In genomic region chr12:1618489-1618888, GRCh38 we compare ENCODE assay signal across 24 cellular contexts. TPM values are rescaled to one million over a fixed set of nuclear protein-coding genes. Genes with fewer than 3 reads are reported as not detected.
DNase-seq lines count a peak whose midpoint lies in the region; ATAC-seq, FAIRE-seq and TF ChIP-seq lines count a peak whose summit lies in the region.
"Had no signal": no experiment of that assay in that cellular context is flagged by ENCODE, and none has a peak within 500 bp of the region (broad histone marks: within the 10 kb centered on the region; RNA-seq: fewer than 3 reads in every experiment).

No MANE protein-coding gene starts in this region.

- H2BK15ac ChIP-seq in mesenchymal stem cell (ENCODE audit: low read depth, poor library complexity, severe bottlenecking): no peak overlapping the region

- no peaks in the 10 kb centered on the region for H3K9me3 Mint-ChIP-seq in astrocyte (ENCODE audit: unreplicated experiment)
- H3K9me3 Mint-ChIP-seq: activated B cell treated with CpG ODN at 0.5 μM for 24 hours; activated CD4-positive, alpha-beta memory T cell treated with anti-CD3 and anti-CD28 coated beads, Interleukin-2, amount 10 ng/mL, durations not matched to agents 7 days and 5 days; naive B cell; stimulated activated naive CD8-positive, alpha-beta T cell treated with anti-CD3 and anti-CD28 coated beads, Interleukin-15, amount 100 ng/mL, for 72 hours had no signal

- no peak overlapping the region for H2BK12ac ChIP-seq in mesenchymal stem cell (ENCODE audit: low read length in 2 of 2)

- ATAC-seq in HG02610 (IDR thresholded peaks at IDR 0.05; ENCODE audit: unreplicated experiment) (no peak), T-helper 17 cell (no peak), HG03108 (IDR thresholded peaks at IDR 0.05; ENCODE audit: unreplicated experiment) (no peak)
- ATAC-seq: stimulated activated naive CD8-positive, alpha-beta T cell treated with anti-CD3 and anti-CD28 coated beads, Interleukin-15, amount 100 ng/mL, for 72 hours had no signal

- H4K91ac ChIP-seq in mesenchymal stem cell (ENCODE audit: low read length): no peak overlapping the region

- H4K8ac ChIP-seq in mesenchymal stem cell (ENCODE audit: low read length): no peak overlapping the region

- peaks cover 27% of the 10 kb centered on the region for H4K20me1 ChIP-seq in astrocyte (ENCODE audit: insufficient read depth, low read length)

- H3K27me3 Mint-ChIP-seq in astrocyte (ENCODE audit: low read depth, unreplicated experiment) (no peaks in the 10 kb centered on the region), T-helper 17 cell (peaks cover 42% of the 10 kb centered on the region)

- H3K4me3 Mint-ChIP-seq in astrocyte (ENCODE audit: unreplicated experiment) (no peak overlapping the region), T-helper 17 cell (no peak overlapping the region)
- H3K4me3 Mint-ChIP-seq: activated B cell treated with CpG ODN at 0.5 μM for 24 hours; activated CD4-positive, alpha-beta memory T cell treated with anti-CD3 and anti-CD28 coated beads, Interleukin-2, amount 10 ng/mL, durations not matched to agents 7 days and 5 days; naive B cell; stimulated activated naive CD8-positive, alpha-beta T cell treated with anti-CD3 and anti-CD28 coated beads, Interleukin-15, amount 100 ng/mL, for 72 hours had no signal

- H3K23ac ChIP-seq in mesenchymal stem cell (ENCODE audit: low read length in 2 of 2): no peak overlapping the region

- peaks cover 7% of the 10 kb centered on the region for H3K4me1 ChIP-seq in astrocyte (ENCODE audit: insufficient read depth, low read length)
- H3K4me1 ChIP-seq in mesenchymal stem cell (ENCODE audit: control insufficient read depth, insufficient read depth, low read depth, low read length): peaks cover 2% of the 10 kb centered on the region
- H3K4me1 ChIP-seq: ascending aorta, parathyroid adenoma had no signal

- H3K36me3 Mint-ChIP-seq in astrocyte (ENCODE audit: low read depth, unreplicated experiment) (peaks cover 15% of the 10 kb centered on the region), T-helper 17 cell (ENCODE audit: low read depth) (peaks cover 9% of the 10 kb centered on the region)
- H3K36me3 Mint-ChIP-seq: naive B cell had no signal

- peaks cover 35% of the 10 kb centered on the region for H3K79me2 ChIP-seq in astrocyte (ENCODE audit: insufficient read depth, low read length)

- no peak overlapping the region for H2BK120ac ChIP-seq in mesenchymal stem cell (ENCODE audit: low read depth, low read length)

- no peaks in the 10 kb centered on the region for H3K27me3 ChIP-seq in astrocyte (ENCODE audit: insufficient read depth, low read length)
- no peaks in the 10 kb centered on the region for H3K27me3 ChIP-seq in mesenchymal stem cell (ENCODE audit: control insufficient read depth in 1 of 2, insufficient read depth in 1 of 2, low read length in 2 of 2)
- H3K27me3 ChIP-seq: ascending aorta, MG63, upper lobe of left lung had no signal

- H3K9me3 ChIP-seq in astrocyte (ENCODE audit: insufficient read depth, low read depth, low read length): no peaks in the 10 kb centered on the region
- H3K9me3 ChIP-seq in mesenchymal stem cell (ENCODE audit: control insufficient read depth, low read length): no peaks in the 10 kb centered on the region
- H3K9me3 ChIP-seq in T-helper 17 cell (ENCODE audit: control insufficient read depth, low read length, poor library complexity, severe bottlenecking): no peaks in the 10 kb centered on the region
- H3K9me3 ChIP-seq: ascending aorta, Caco-2, MG63, upper lobe of left lung had no signal

- H2AFZ ChIP-seq in astrocyte (ENCODE audit: low read depth, low read length) (no peak overlapping the region), mesenchymal stem cell (ENCODE audit: low read depth, low read length) (no peak overlapping the region)
- H2AFZ ChIP-seq: GM23248, parathyroid adenoma had no signal

- no peak overlapping the region for H3K14ac ChIP-seq in mesenchymal stem cell (ENCODE audit: low read length in 2 of 2)

- H3K36me3 ChIP-seq in astrocyte (ENCODE audit: insufficient read depth, low read length) (no peaks in the 10 kb centered on the region), mesenchymal stem cell (ENCODE audit: control insufficient read depth in 1 of 2, insufficient read depth in 2 of 2, low read depth in 1 of 2, low read length in 2 of 2) (peaks cover 0 to under 1% of the 10 kb centered on the region in 2 experiments)
- H3K36me3 ChIP-seq: ascending aorta, upper lobe of left lung had no signal

- no peak overlapping the region for H3K4me2 ChIP-seq in astrocyte (ENCODE audit: low read length)
- H3K4me2 ChIP-seq in mesenchymal stem cell (ENCODE audit: low read length, poor library complexity, severe bottlenecking): no peak overlapping the region

- peaks cover 19% of the 10 kb centered on the region for H3K79me1 ChIP-seq in mesenchymal stem cell (replicated peaks; ENCODE audit: low read length, poor library complexity, severe bottlenecking)

- H2AK5ac ChIP-seq in mesenchymal stem cell (ENCODE audit: low read length, severe bottlenecking): no peak overlapping the region

- no peak overlapping the region for H3K9ac ChIP-seq in astrocyte (ENCODE audit: low read length)
- H3K9ac ChIP-seq in mesenchymal stem cell (ENCODE audit: low read length): no peak overlapping the region
- H3K9ac ChIP-seq: GM23248, parathyroid adenoma had no signal

- no peak overlapping the region for H2BK5ac ChIP-seq in mesenchymal stem cell (ENCODE audit: low read depth, low read length, poor library complexity, severe bottlenecking)

- TF ChIP-seq CTCF in astrocyte (IDR thresholded peaks at IDR 0.05; ENCODE audit: insufficient read depth, low read depth, low read length): no peak

- H3K4me1 Mint-ChIP-seq in astrocyte (ENCODE audit: low read depth, unreplicated experiment): peaks cover 25% of the 10 kb centered on the region
- peaks cover 11% of the 10 kb centered on the region for H3K4me1 Mint-ChIP-seq in T-helper 17 cell

- H3K27ac Mint-ChIP-seq in astrocyte (ENCODE audit: unreplicated experiment): no peak overlapping the region
- H3K27ac Mint-ChIP-seq in T-helper 17 cell: no peak overlapping the region
- H3K27ac Mint-ChIP-seq: activated B cell treated with CpG ODN at 0.5 μM for 24 hours; activated CD4-positive, alpha-beta memory T cell treated with anti-CD3 and anti-CD28 coated beads, Interleukin-2, amount 10 ng/mL, durations not matched to agents 7 days and 5 days; stimulated activated naive CD8-positive, alpha-beta T cell treated with anti-CD3 and anti-CD28 coated beads, Interleukin-15, amount 100 ng/mL, for 72 hours had no signal

- TF ChIP-seq POLR2A in H54 (IDR thresholded peaks at IDR 0.05; ENCODE audit: low read depth, low read length): no peak

- FAIRE-seq in H54 (lab: Jason Lieb, UNC): peak; percentile 6
- FAIRE-seq in astrocyte (lab: Jason Lieb, UNC): peak; percentile 20

- no peak overlapping the region for H3K4me3 ChIP-seq in astrocyte (ENCODE audit: insufficient read depth, low read depth, low read length)
- H3K4me3 ChIP-seq in mesenchymal stem cell (ENCODE audit: insufficient read depth in 1 of 2, low read depth in 1 of 2, low read length in 2 of 2): no peak overlapping the region
- H3K4me3 ChIP-seq: ascending aorta, GM23248, MG63, upper lobe of left lung had no signal

- no peak overlapping the region for H3K18ac ChIP-seq in mesenchymal stem cell (ENCODE audit: low read depth in 1 of 2, low read length in 2 of 2)

- DNase-seq in H54 (ENCODE audit: insufficient read length, low spot score): no peak
- peak; percentile 36 for DNase-seq in NCI-H226
- DNase-seq in astrocyte (ENCODE audit: low read depth): peak; percentile 26
- peak; percentile 14 for DNase-seq in mesenchymal stem cell
- no peak for DNase-seq in T-helper 17 cell
- no peak for DNase-seq in stimulated activated CD4-positive, alpha-beta T cell treated with anti-CD3 and anti-CD28 coated beads, Interleukin-4, amount 100 ng/mL, for 4 hours
- DNase-seq: activated B cell treated with CpG ODN at 0.5 μM for 24 hours; activated CD4-positive, alpha-beta memory T cell treated with anti-CD3 and anti-CD28 coated beads, Interleukin-2, amount 10 ng/mL, durations not matched to agents 7 days and 5 days; activated naive CD4-positive, alpha-beta T cell treated with Interleukin-2 at 50 U/mL for 16 hours; Caco-2; GM23248; MG63; naive B cell; NCI-H2081 treated with DMSO at 0.1 percent for 48 hours; NCI-H510A; SHP77; stimulated activated CD4-positive, alpha-beta T cell treated with anti-CD3 and anti-CD28 coated beads, Interleukin-1b, Interleukin-23, amount 100 ng/mL, for 48 hours; stimulated activated naive CD8-positive, alpha-beta T cell treated with anti-CD3 and anti-CD28 coated beads, Interleukin-15, amount 100 ng/mL, for 72 hours; T-helper 2 cell; upper lobe of left lung had no signal

- H3K27ac ChIP-seq in astrocyte (ENCODE audit: low read depth, low read length): no peak overlapping the region
- H3K27ac ChIP-seq in mesenchymal stem cell (ENCODE audit: low read length, poor library complexity, severe bottlenecking): no peak overlapping the region
- H3K27ac ChIP-seq: ascending aorta, GM23248, parathyroid adenoma had no signal

- H3K4ac ChIP-seq in mesenchymal stem cell (ENCODE audit: low read depth in 1 of 2, low read length in 2 of 2): no peak overlapping the region

RNA-seq across cellular contexts. Expression of gene WNT5B, which starts 10.5 kb away (rescaled TPM):
- total RNA-seq in astrocyte (110 TPM in 2 replicates), T-helper 17 cell (not detected)
- 14.1 TPM for polyA plus RNA-seq in mesenchymal stem cell (2013, experiment 1 of 2)
- 16.0 TPM for polyA plus RNA-seq in mesenchymal stem cell (2013, experiment 2 of 2)

RNA-seq across cellular contexts. Expression of gene FBXL14, which starts 24.1 kb away (rescaled TPM):
- total RNA-seq in astrocyte: 9.2 and 9.8 TPM in 2 replicates
- polyA plus RNA-seq in mesenchymal stem cell (2013, experiment 1 of 2): 4.3 TPM
- 4.7 TPM for polyA plus RNA-seq in mesenchymal stem cell (2013, experiment 2 of 2)
- total RNA-seq in T-helper 17 cell: 10 to 100 TPM; 26.7 to 30.0 TPM

Comparison
In these comparisons a context has a peak if more than half of its experiments do, and no peak if none do; other contexts are left out.
1. DNase-seq: peak in NCI-H226 (single experiment), astrocyte (single experiment) and mesenchymal stem cell (single experiment); none in H54 (single experiment), T-helper 17 cell (0 of 3) and stimulated activated CD4-positive, alpha-beta T cell treated with anti-CD3 and anti-CD28 coated beads, Interleukin-4, amount 100 ng/mL, for 4 hours (0 of 2).
2. RNA of gene WNT5B, which starts 10.5 kb away (total RNA-seq): 110 TPM in astrocyte; not detected in T-helper 17 cell; every median in the first group is over 100 times any median in the second.